In genomic region chr5:13957032-13957645, GRCh38 we compare ENCODE assay signal across 8 cellular contexts. TPM values are rescaled to one million over a fixed set of nuclear protein-coding genes. Genes with fewer than 3 reads are reported as not detected.
DNase-seq lines count a peak whose midpoint lies in the region; ATAC-seq and TF ChIP-seq lines count a peak whose summit lies in the region.

No MANE protein-coding gene starts in this region.

- no TSS peak for BruUV-seq in Panc1 (replicated peaks; lab: Mats Ljungman, UMichigan)

- ATAC-seq in Right ventricle myocardium superior (ENCODE audit: poor library complexity) = peak; percentile 60
- peak; percentile 97 for ATAC-seq in Panc1

- H4K20me1 ChIP-seq in neural progenitor cell (ENCODE audit: low read depth) = no peaks in the 10 kb centered on the region

- no peak overlapping the region for H3K4me3 Mint-ChIP-seq in neural progenitor cell

- peak; percentile 89 for TF ChIP-seq CTCF in LNCaP clone FGC (IDR thresholded peaks at IDR 0.05; ENCODE audit: control insufficient read depth, extremely low read depth, insufficient read depth)
- peak; percentile 73; the same call in 1 of the 2 replicates for TF ChIP-seq CTCF in Panc1 (IDR thresholded peaks at IDR 0.05)
- TF ChIP-seq CTCF in epithelial cell of proximal tubule (conservative IDR thresholded peaks at IDR 0.05; ENCODE audit: low read depth, low read length) = peak; percentile 88
- peak; percentile 90 for TF ChIP-seq CTCF in neural progenitor cell (IDR thresholded peaks at IDR 0.05)

- no peaks in the 10 kb centered on the region for H3K9me3 Mint-ChIP-seq in neural progenitor cell

- DNase-seq in Right ventricle myocardium superior = no peak
- no peak for DNase-seq in cardiac septum (ENCODE audit: low spot score)
- peak; percentile 68 for DNase-seq in HCEC 1CT
- no peak for DNase-seq in LNCaP clone FGC (ENCODE audit: low read depth)
- DNase-seq in Panc1 (ENCODE audit: low read depth, low spot score) = peak; percentile 51
- peak; percentile 45 for DNase-seq in epithelial cell of proximal tubule (ENCODE audit: low read depth)
- peak; percentile 79 for DNase-seq in neural progenitor cell (ENCODE audit: low spot score)
- no peak for DNase-seq in activated CD4-positive, alpha-beta T cell treated with anti-CD3 and anti-CD28 coated beads, Interleukin-2, amount 50 U/mL, for 48 hours

- H3K27me3 Mint-ChIP-seq in neural progenitor cell (ENCODE audit: insufficient read depth, low read depth) = no peaks in the 10 kb centered on the region

- in situ Hi-C loops in Panc1 (cut with HindIII; ENCODE audit: low pct_unique_long_range_greater_than_20kb, low sequenced_read_pairs) = no loop called here

- no peak overlapping the region for H3K9ac ChIP-seq in neural progenitor cell

- H3K79me2 ChIP-seq in neural progenitor cell (ENCODE audit: low read depth) = no peaks in the 10 kb centered on the region

- CTCF ChIA-PET in Panc1 (lab: Charles Lee) = interaction anchor here (1.0 kb wide), 1 partner anchor 478 kb away, joined by 9 read pairs; no protein-coding TSS in a partner anchor

- no peak overlapping the region for H3K4me3 ChIP-seq in LNCaP clone FGC (ENCODE audit: low read depth, low read length)
- no peak overlapping the region for H3K4me3 ChIP-seq in Panc1 (ENCODE audit: low read depth in 2 of 2, low read length in 2 of 2)
- no peak overlapping the region for H3K4me3 ChIP-seq in epithelial cell of proximal tubule (ENCODE audit: low read depth, low read length)
- H3K4me3 ChIP-seq in neural progenitor cell = no peak overlapping the region

- H3K4me1 Mint-ChIP-seq in neural progenitor cell = no peaks in the 10 kb centered on the region

- intact Hi-C loops in Right ventricle myocardium superior (cut with DNase I) (no loop called here), cardiac septum (cut with DNase I) (no loop called here), Panc1 (cut with micrococcal nuclease; ENCODE audit: unreplicated experiment) (no loop called here)

- no peak overlapping the region for H3K4me2 ChIP-seq in neural progenitor cell

- H2AFZ ChIP-seq in neural progenitor cell (replicated peaks) = peak overlapping the region; percentile 19

- no peak overlapping the region for H3K27ac Mint-ChIP-seq in neural progenitor cell

- H3K27me3 ChIP-seq in Panc1 (ENCODE audit: control insufficient read depth, insufficient read depth, low read length) (no peaks in the 10 kb centered on the region), neural progenitor cell (no peaks in the 10 kb centered on the region)

- H3K9me3 ChIP-seq in Panc1 (ENCODE audit: control insufficient read depth, insufficient read depth, low read depth, low read length) = no peaks in the 10 kb centered on the region
- no peaks in the 10 kb centered on the region for H3K9me3 ChIP-seq in neural progenitor cell (ENCODE audit: low read depth)

- no peaks in the 10 kb centered on the region for H3F3A ChIP-seq in neural progenitor cell (ENCODE audit: low read depth)

- H3K4me1 ChIP-seq in Panc1 (ENCODE audit: control insufficient read depth, insufficient read depth, low read length) (no peaks in the 10 kb centered on the region), neural progenitor cell (no peaks in the 10 kb centered on the region)

- POLR2A ChIA-PET in Panc1 (lab: Charles Lee) = interaction anchor here (0.6 kb wide), 1 partner anchor 38 kb away, joined by 3 read pairs; no protein-coding TSS in a partner anchor

- H3K36me3 Mint-ChIP-seq in neural progenitor cell = no peaks in the 10 kb centered on the region

- H3K36me3 ChIP-seq in Panc1 (ENCODE audit: control insufficient read depth, insufficient read depth, low read length) (no peaks in the 10 kb centered on the region), neural progenitor cell (no peaks in the 10 kb centered on the region)

- H3K27ac ChIP-seq in Panc1 (ENCODE audit: low read length) (no peak overlapping the region), neural progenitor cell (no peak overlapping the region)

RNA-seq across cellular contexts. Expression of gene DNAH5, which starts 12.7 kb away (rescaled TPM):
- total RNA-seq in Right ventricle myocardium superior (0.27 TPM), cardiac septum (0.35 TPM), Panc1 (2021; ENCODE audit: unreplicated experiment) (8.0 TPM), epithelial cell of proximal tubule (1.2 and 1.7 TPM in 2 replicates), neural progenitor cell (ENCODE audit: low replicate concordance) (0.39 and 0.62 TPM in 2 replicates)
- 2.4 TPM for polyA plus RNA-seq in Panc1 (2012; ENCODE audit: insufficient read length)

Comparison
In these comparisons a context has a peak if more than half of its experiments do, and no peak if none do; other contexts are left out.
1. DNase-seq: peak in HCEC 1CT (single experiment), Panc1 (single experiment), epithelial cell of proximal tubule (single experiment) and neural progenitor cell (single experiment); none in Right ventricle myocardium superior (single experiment), cardiac septum (single experiment), LNCaP clone FGC (single experiment) and activated CD4-positive, alpha-beta T cell treated with anti-CD3 and anti-CD28 coated beads, Interleukin-2, amount 50 U/mL, for 48 hours (0 of 2).
2. Peak in every context shown above with its lines, with median percentiles within 50 percentile points of each other: CTCF ChIP-seq.